ENCODE assay signal across 21 cellular contexts in genomic region chr4:152672403-152673092, GRCh38.
"Had no signal": no experiment of that assay in that cellular context is flagged by ENCODE, and none has a peak within 500 bp of the region (broad histone marks: within the 10 kb centered on the region; RNA-seq: fewer than 3 reads in every experiment).

No MANE protein-coding gene starts in this region.

- H3K27ac Mint-ChIP-seq: activated CD4-positive, alpha-beta memory T cell treated with anti-CD3 and anti-CD28 coated beads for 36 hours; activated CD4-positive, alpha-beta T cell treated with anti-CD3 and anti-CD28 coated beads for 36 hours; activated naive CD4-positive, alpha-beta T cell treated with anti-CD3 and anti-CD28 coated beads, Interleukin-2, amount 10 ng/mL, durations not matched to agents 7 days and 5 days; activated T-cell treated with anti-CD3 and anti-CD28 coated beads, Interleukin-2, amount 50 U/mL, for 24 hours; stimulated activated naive CD8-positive, alpha-beta T cell treated with anti-CD3 and anti-CD28 coated beads, Interleukin-15, Interleukin-2, amounts not matched to agents 100 ng/mL and 50 ng/mL, for 24 hours; type B pancreatic cell had no signal

- H3K4me1 ChIP-seq: adrenal gland had no signal

- H3K36me3 ChIP-seq: adrenal gland, suprapubic skin, WERI-Rb-1 had no signal

- H3K9me3 ChIP-seq: adrenal gland, mucosa of descending colon, suprapubic skin had no signal

- ATAC-seq: activated CD4-positive, alpha-beta T cell treated with anti-CD3 and anti-CD28 coated beads for 36 hours; effector memory CD8-positive, alpha-beta T cell; left cardiac atrium; mucosa of descending colon; naive thymus-derived CD8-positive, alpha-beta T cell had no signal

- H3K4me2 ChIP-seq: smooth muscle cell had no signal

- H3K27me3 ChIP-seq: adrenal gland, suprapubic skin had no signal

- DNase-seq: activated CD4-positive, alpha-beta memory T cell treated with anti-CD3 and anti-CD28 coated beads for 36 hours; activated CD4-positive, alpha-beta T cell treated with anti-CD3 and anti-CD28 coated beads for 36 hours; activated naive CD4-positive, alpha-beta T cell treated with anti-CD3 and anti-CD28 coated beads, Interleukin-2, amount 10 ng/mL, durations not matched to agents 7 days and 5 days; activated T-cell treated with anti-CD3 and anti-CD28 coated beads, Interleukin-2, amount 50 U/mL, for 24 hours; adrenal gland; dermis blood vessel endothelial cell; effector memory CD8-positive, alpha-beta T cell; foreskin melanocyte; head of caudate nucleus; left cardiac atrium; mucosa of descending colon; naive thymus-derived CD8-positive, alpha-beta T cell; posterior cingulate gyrus; stimulated activated CD4-positive, alpha-beta T cell treated with anti-CD3 and anti-CD28 coated beads, Interleukin-4, amount 100 ng/mL, for 4 hours; stimulated activated CD8-positive, alpha-beta memory T cell treated with anti-CD3 and anti-CD28 coated beads, Interleukin-4, amount 100 ng/mL, for 48 hours; WERI-Rb-1 had no signal

- H3K27ac ChIP-seq: adrenal gland, WERI-Rb-1 had no signal

- H3K4me3 Mint-ChIP-seq: activated CD4-positive, alpha-beta memory T cell treated with anti-CD3 and anti-CD28 coated beads for 36 hours; activated CD4-positive, alpha-beta T cell treated with anti-CD3 and anti-CD28 coated beads for 36 hours; activated naive CD4-positive, alpha-beta T cell treated with anti-CD3 and anti-CD28 coated beads, Interleukin-2, amount 10 ng/mL, durations not matched to agents 7 days and 5 days; activated T-cell treated with anti-CD3 and anti-CD28 coated beads, Interleukin-2, amount 50 U/mL, for 24 hours; effector memory CD8-positive, alpha-beta T cell; naive thymus-derived CD8-positive, alpha-beta T cell; stimulated activated naive CD8-positive, alpha-beta T cell treated with anti-CD3 and anti-CD28 coated beads, Interleukin-15, Interleukin-2, amounts not matched to agents 100 ng/mL and 50 ng/mL, for 24 hours; type B pancreatic cell had no signal

- H3K4me3 ChIP-seq: adrenal gland, lung, mucosa of descending colon, smooth muscle cell, suprapubic skin had no signal

- H3K9me3 Mint-ChIP-seq: activated CD4-positive, alpha-beta memory T cell treated with anti-CD3 and anti-CD28 coated beads for 36 hours; activated naive CD4-positive, alpha-beta T cell treated with anti-CD3 and anti-CD28 coated beads, Interleukin-2, amount 10 ng/mL, durations not matched to agents 7 days and 5 days; activated T-cell treated with anti-CD3 and anti-CD28 coated beads, Interleukin-2, amount 50 U/mL, for 24 hours; effector memory CD8-positive, alpha-beta T cell; naive thymus-derived CD8-positive, alpha-beta T cell; stimulated activated naive CD8-positive, alpha-beta T cell treated with anti-CD3 and anti-CD28 coated beads, Interleukin-15, Interleukin-2, amounts not matched to agents 100 ng/mL and 50 ng/mL, for 24 hours; type B pancreatic cell had no signal

- H3K27me3 Mint-ChIP-seq: activated CD4-positive, alpha-beta memory T cell treated with anti-CD3 and anti-CD28 coated beads for 36 hours; activated CD4-positive, alpha-beta T cell treated with anti-CD3 and anti-CD28 coated beads for 36 hours; activated naive CD4-positive, alpha-beta T cell treated with anti-CD3 and anti-CD28 coated beads, Interleukin-2, amount 10 ng/mL, durations not matched to agents 7 days and 5 days; activated T-cell treated with anti-CD3 and anti-CD28 coated beads, Interleukin-2, amount 50 U/mL, for 24 hours; effector memory CD8-positive, alpha-beta T cell; naive thymus-derived CD8-positive, alpha-beta T cell; stimulated activated naive CD8-positive, alpha-beta T cell treated with anti-CD3 and anti-CD28 coated beads, Interleukin-15, Interleukin-2, amounts not matched to agents 100 ng/mL and 50 ng/mL, for 24 hours; type B pancreatic cell had no signal

- H3K36me3 Mint-ChIP-seq: type B pancreatic cell had no signal
